Comparison of ENCODE assay signal across 27 cellular contexts in genomic region chr20:39767352-39767751, GRCh38.
"Had no signal": no experiment of that assay in that cellular context is flagged by ENCODE, and none has a peak within 500 bp of the region (broad histone marks: within the 10 kb centered on the region; RNA-seq: fewer than 3 reads in every experiment).

No MANE protein-coding gene starts in this region.

- FAIRE-seq: urothelium cell line had no signal

- H3K4me1 ChIP-seq: stomach, suprapubic skin, testis, thyroid gland, tibial artery, tibial nerve, transverse colon, upper lobe of left lung, upper lobe of right lung, uterus, vagina had no signal

- H3K27me3 ChIP-seq: stomach, suprapubic skin, testis, thyroid gland, tibial artery, tibial nerve, transverse colon, upper lobe of left lung, upper lobe of right lung, uterus, vagina had no signal

- H3K27ac ChIP-seq: stomach, suprapubic skin, testis, thoracic aorta, thyroid gland, tibial artery, tibial nerve, transverse colon, upper lobe of left lung, upper lobe of right lung, uterus, vagina had no signal

- H3K36me3 ChIP-seq: stomach, suprapubic skin, thoracic aorta, thyroid gland, tibial artery, tibial nerve, transverse colon, upper lobe of left lung, upper lobe of right lung, uterus, vagina had no signal

- DNase-seq: stimulated activated CD4-positive, alpha-beta T cell treated with anti-CD3 and anti-CD28 coated beads, Interleukin-2, amount 100 ng/mL, for 48 hours; stimulated activated CD4-positive, alpha-beta T cell treated with anti-CD3 and anti-CD28 coated beads, Interleukin-4, amount 100 ng/mL, for 1 hour; stimulated activated CD4-positive, alpha-beta T cell treated with anti-CD3 and anti-CD28 coated beads, Interleukin-4, amount 100 ng/mL, for 24 hours; stimulated activated CD4-positive, alpha-beta T cell treated with anti-CD3 and anti-CD28 coated beads, Interleukin-4, amount 100 ng/mL, for 4 hours; stimulated activated CD8-positive, alpha-beta memory T cell treated with anti-CD3 and anti-CD28 coated beads, Interleukin-4, amount 100 ng/mL, for 48 hours; stimulated activated naive B cell treated with anti-CD40 and anti-IgM and Interleukin-4, amounts not matched to agents 10 μg/mL and 1 μg/mL and 100 μg/mL, for 72 hours; stimulated activated naive CD4-positive, alpha-beta T cell; stimulated activated naive CD4-positive, alpha-beta T cell treated with Interleukin-2 at 50 U/mL for 16 hours; stimulated activated naive CD8-positive, alpha-beta T cell treated with anti-CD3 and anti-CD28 coated beads, Interleukin-15, amount 100 ng/mL, for 72 hours; stimulated activated naive CD8-positive, alpha-beta T cell treated with anti-CD3 and anti-CD28 coated beads, Interleukin-15, Interleukin-2, amounts not matched to agents 100 U/mL and 50 U/mL, for 24 hours; stomach; substantia nigra; testis; thyroid gland; tibial artery; transverse colon; trophoblast cell; upper lobe of left lung; upper lobe of right lung; uterus had no signal

- H3K4me3 ChIP-seq: stomach, suprapubic skin, testis, thoracic aorta, thyroid gland, tibial artery, tibial nerve, transverse colon, upper lobe of left lung, upper lobe of right lung, uterus, vagina had no signal

- H3K9me3 ChIP-seq: suprapubic skin, testis, thyroid gland had no signal

- ATAC-seq: stimulated activated effector memory CD8-positive, alpha-beta T cell treated with anti-CD3 and anti-CD28 coated beads, Interleukin-12 subunit alpha, Interleukin-12 subunit beta, amount 100 ng/mL, for 72 hours; stimulated activated memory B cell treated with anti-CD40 and anti-IgM and Interleukin-4, amounts not matched to agents 10 μg/mL and 1 μg/mL and 100 μg/mL, for 72 hours; stimulated activated naive B cell treated with anti-CD40 and anti-IgM and Interleukin-4, amounts not matched to agents 10 μg/mL and 1 μg/mL and 100 μg/mL, for 72 hours; stimulated activated naive CD8-positive, alpha-beta T cell treated with anti-CD3 and anti-CD28 coated beads, Interleukin-15, amount 100 ng/mL, for 72 hours; stimulated activated naive CD8-positive, alpha-beta T cell treated with anti-CD3 and anti-CD28 coated beads, Interleukin-15, Interleukin-2, amounts not matched to agents 100 U/mL and 50 U/mL, for 24 hours; upper lobe of right lung had no signal
